Comparison of ENCODE assay signal across 3 cellular contexts in the genomic region with DNA sequence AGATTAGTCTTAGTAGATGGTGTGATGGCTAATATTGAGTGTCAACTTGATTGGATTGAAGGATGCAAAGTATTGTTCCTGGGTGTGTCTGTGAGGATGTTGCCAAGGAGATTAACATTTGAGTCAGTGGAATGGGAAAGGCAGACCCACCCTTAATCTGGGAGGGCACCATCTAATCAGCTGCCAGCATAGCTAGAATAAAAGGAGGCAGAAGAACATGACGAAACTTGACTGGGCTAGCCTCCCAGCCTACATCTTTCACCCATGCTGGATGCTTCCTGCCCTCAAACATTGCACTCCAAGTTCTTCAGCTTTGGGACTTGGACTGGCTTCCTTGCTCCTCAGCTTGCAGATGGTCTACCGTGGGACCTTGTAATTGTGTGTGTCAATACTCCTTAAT. TPM values are rescaled to one million over a fixed set of nuclear protein-coding genes. Genes with fewer than 3 reads are reported as not detected.
"Had no signal": no experiment of that assay in that cellular context is flagged by ENCODE, and none has a peak within 500 bp of the region (broad histone marks: within the 10 kb centered on the region; RNA-seq: fewer than 3 reads in every experiment).

No MANE protein-coding gene starts in this region.

RNA-seq across cellular contexts. Expression of a gene that starts 12.5 kb away (rescaled TPM):
- total RNA-seq: LHCN-M2, NCI-H460, PC-3 had no signal
